1 cellular context compared by ENCODE assay signal in genomic region chrX:152861826-152862225, GRCh38.
TF ChIP-seq lines count a peak whose summit lies in the region.

No MANE protein-coding gene starts in this region.

TF ChIP-seq in IMR-90, 13 proteins besides CTCF, POLR2A, EP300 and RAD21:
- TF ChIP-seq USF2 (IDR thresholded peaks at IDR 0.05; ENCODE audit: low read depth, low read length) (no peak), CEBPB (IDR thresholded peaks at IDR 0.05; ENCODE audit: low read depth, low read length) (no peak), SMC3 (IDR thresholded peaks at IDR 0.05; ENCODE audit: low read depth, low read length) (no peak), BHLHE40 (IDR thresholded peaks at IDR 0.05; ENCODE audit: low read depth, low read length) (no peak), MAFK (IDR thresholded peaks at IDR 0.05; ENCODE audit: low read depth, low read length) (no peak), MAZ (IDR thresholded peaks at IDR 0.05; ENCODE audit: borderline replicate concordance, low read depth, low read length) (no peak)
- TF ChIP-seq, protein P1, sequence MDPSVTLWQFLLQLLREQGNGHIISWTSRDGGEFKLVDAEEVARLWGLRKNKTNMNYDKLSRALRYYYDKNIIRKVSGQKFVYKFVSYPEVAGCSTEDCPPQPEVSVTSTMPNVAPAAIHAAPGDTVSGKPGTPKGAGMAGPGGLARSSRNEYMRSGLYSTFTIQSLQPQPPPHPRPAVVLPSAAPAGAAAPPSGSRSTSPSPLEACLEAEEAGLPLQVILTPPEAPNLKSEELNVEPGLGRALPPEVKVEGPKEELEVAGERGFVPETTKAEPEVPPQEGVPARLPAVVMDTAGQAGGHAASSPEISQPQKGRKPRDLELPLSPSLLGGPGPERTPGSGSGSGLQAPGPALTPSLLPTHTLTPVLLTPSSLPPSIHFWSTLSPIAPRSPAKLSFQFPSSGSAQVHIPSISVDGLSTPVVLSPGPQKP (IDR thresholded peaks at IDR 0.05; ENCODE audit: borderline replicate concordance, low read depth, low read length) = no peak
